Comparison of ENCODE assay signal across 8 cellular contexts in genomic region chr1:75134939-75135828, GRCh38. TPM values are rescaled to one million over a fixed set of nuclear protein-coding genes. Genes with fewer than 3 reads are reported as not detected.
DNase-seq lines count a peak whose midpoint lies in the region; ATAC-seq and TF ChIP-seq lines count a peak whose summit lies in the region.

No MANE protein-coding gene starts in this region.

- H3K36me3 ChIP-seq in GM23338 (ENCODE audit: insufficient read depth): no peaks in the 10 kb centered on the region

- DNase-seq in GM23338 (ENCODE audit: low spot score): peak; percentile 79
- peak; percentile 33 for DNase-seq in RPMI8226
- no peak for DNase-seq in fibroblast of villous mesenchyme (ENCODE audit: low read depth)
- DNase-seq in skeletal muscle cell (ENCODE audit: low read depth): no peak
- no peak for DNase-seq in medulla oblongata (ENCODE audit: extremely low spot score)
- DNase-seq in COLO829 (ENCODE audit: low spot score): no peak
- DNase-seq in NCI-H2227 treated with DMSO at 0.1 percent for 48 hours (lab: John Stamatoyannopoulos, UW): no peak
- no peak for DNase-seq in pons (ENCODE audit: low spot score)

- H3K4me3 Mint-ChIP-seq in GM23338: peak overlapping the region; percentile 83

- peak; percentile 20 for ATAC-seq in GM23338

- H3F3A ChIP-seq in GM23338 (replicated peaks; ENCODE audit: low read depth): peaks cover 15% of the 10 kb centered on the region

- TF ChIP-seq CTCF in GM23338 (conservative IDR thresholded peaks at IDR 0.05; ENCODE audit: low read depth in 2 of 2) (no peak), fibroblast of villous mesenchyme (IDR thresholded peaks at IDR 0.05; ENCODE audit: insufficient read depth, low read depth, low read length) (no peak)

- peak overlapping the region; percentile 91 for H2AFZ ChIP-seq in GM23338

- H3K4me2 ChIP-seq in GM23338: peak overlapping the region; percentile 81

- peaks cover 98% of the 10 kb centered on the region for H3K27me3 ChIP-seq in GM23338 (ENCODE audit: insufficient read depth)

- H3K36me3 Mint-ChIP-seq in GM23338 (ENCODE audit: low read depth): no peaks in the 10 kb centered on the region

- H4K20me1 ChIP-seq in GM23338 (replicated peaks; ENCODE audit: insufficient read depth): no peaks in the 10 kb centered on the region

- H3K27ac ChIP-seq in GM23338 (ENCODE audit: low read depth): no peak overlapping the region

- peaks cover 89% of the 10 kb centered on the region for H3K27me3 Mint-ChIP-seq in GM23338 (ENCODE audit: insufficient read depth, low read depth, poor library complexity)

- H3K9me3 Mint-ChIP-seq in GM23338: no peaks in the 10 kb centered on the region; the same call in 2 of the 3 replicates

- H3K27ac Mint-ChIP-seq in GM23338: no peak overlapping the region; the same call in 1 of the 2 replicates

- H3K9me2 ChIP-seq in GM23338 (ENCODE audit: insufficient read depth): no peaks in the 10 kb centered on the region

- no peaks in the 10 kb centered on the region for H3K79me2 ChIP-seq in GM23338 (replicated peaks; ENCODE audit: insufficient read depth)

- H3K4me3 ChIP-seq in GM23338 (peak overlapping the region; percentile 75), fibroblast of villous mesenchyme (ENCODE audit: low read depth, low read length) (peak overlapping the region; percentile 4), skeletal muscle cell (ENCODE audit: low read depth, low read length) (peak overlapping the region; percentile 25)

- peaks cover 72% of the 10 kb centered on the region for H3K4me1 ChIP-seq in GM23338 (ENCODE audit: insufficient read depth)

- H3K4me1 Mint-ChIP-seq in GM23338: peaks cover 71% of the 10 kb centered on the region

TF ChIP-seq in GM23338, 12 proteins besides CTCF, POLR2A, EP300 and RAD21:
- peak; percentile 33 for TF ChIP-seq EZH2 (IDR thresholded peaks at IDR 0.05; ENCODE audit: low read depth, unreplicated experiment)
- TF ChIP-seq ZNF114 (CRISPR knock-in tag; IDR thresholded peaks at IDR 0.05): no peak
- TF ChIP-seq EZH2phosphoT487 (IDR thresholded peaks at IDR 0.05; ENCODE audit: unreplicated experiment): no peak

RNA-seq across cellular contexts. Expression of gene LHX8, which starts 1.0 kb away (rescaled TPM):
- 0.27 and 0.73 TPM in 2 replicates for total RNA-seq in GM23338 (2014; rRNA removed; shearing (Covaris generic))
- polyA plus RNA-seq in GM23338 (2016; fragmentation: Nextera tagmentation; extraction: Ambion mirVana): 0.68 and 0.77 TPM in 2 replicates
- total RNA-seq in fibroblast of villous mesenchyme: under 0.01 TPM in 1 of 2 replicates, not detected in the other

Comparison
In these comparisons a context has a peak if more than half of its experiments do, and no peak if none do; other contexts are left out.
1. DNase-seq: peak in GM23338 (single experiment) and RPMI8226 (single experiment); none in fibroblast of villous mesenchyme (single experiment), skeletal muscle cell (single experiment), medulla oblongata (single experiment), COLO829 (single experiment), NCI-H2227 treated with DMSO at 0.1 percent for 48 hours (single experiment) and pons (single experiment).
2. H3K4me3 ChIP-seq: peak in every context shown above with its lines; median percentile 75 in GM23338; 25 in skeletal muscle cell; 4 in fibroblast of villous mesenchyme.